ENCODE assay signal across 8 cellular contexts in genomic region chr18:48676756-48677368, GRCh38.
A peak's percentile ranks its signal among the peaks of the same experiment; 100 is the strongest.
DNase-seq lines count a peak whose midpoint lies in the region; ATAC-seq, FAIRE-seq and TF ChIP-seq lines count a peak whose summit lies in the region.

No MANE protein-coding gene starts in this region.

- no peak overlapping the region for H2BK20ac ChIP-seq in H1 (ENCODE audit: low read length)

- H4K91ac ChIP-seq in H1 (replicated peaks; ENCODE audit: insufficient read length, low read length): no peak overlapping the region

- H3K56ac ChIP-seq in H1 (replicated peaks; ENCODE audit: insufficient read length, low read depth, low read length): no peak overlapping the region

- H3K36me3 ChIP-seq in H1 (ENCODE audit: control insufficient read depth in 2 of 4, insufficient read depth in 4 of 4, low read length in 3 of 4): no peaks in the 10 kb centered on the region

- 0 out of 2 replicates have a peak overlapping the region, but pooled peaks have one; percentile 68 for H2BK12ac ChIP-seq in H1 (ENCODE audit: low read depth, low read length)

- H2AK5ac ChIP-seq in H1 (ENCODE audit: low read depth, low read length): peak overlapping the region; percentile 4; the same call in 1 of the 2 replicates

- H2BK5ac ChIP-seq in H1 (ENCODE audit: low read depth, low read length): no peak overlapping the region

- peak; percentile 72 for FAIRE-seq in H1 (lab: Jason Lieb, UNC)

- DNase-seq in COLO829 (ENCODE audit: low spot score): peak; percentile 18
- peak; percentile 42 for DNase-seq in H4 (ENCODE audit: low spot score)
- peak; percentile 22 for DNase-seq in NCI-H510A (lab: John Stamatoyannopoulos, UW)
- peak; percentile 12 to 32 for DNase-seq in activated CD8-positive, alpha-beta memory T cell treated with anti-CD3 and anti-CD28 coated beads for 4 hours (ENCODE audit: low read depth in 2 of 2)
- peak; percentile 10 to 94 for DNase-seq in H1 (ENCODE audit: low read depth in 1 of 2, low spot score in 2 of 2)
- DNase-seq in midbrain (lab: John Stamatoyannopoulos, UW): peak; percentile 77
- peak; percentile 20 to 40 for DNase-seq in stimulated activated CD8-positive, alpha-beta memory T cell treated with anti-CD3 and anti-CD28 coated beads, Interleukin-4, amount 100 ng/mL, for 4 hours (ENCODE audit: low read depth in 2 of 2, low spot score in 1 of 2)

- no peak for ATAC-seq in HG02642 (IDR thresholded peaks at IDR 0.05; ENCODE audit: poor library complexity, unreplicated experiment)

- no peak for TF ChIP-seq POLR2A in H1 (IDR thresholded peaks at IDR 0.05; ENCODE audit: control extremely low read depth in 1 of 2, low read depth in 2 of 2, low read length in 2 of 2)

- H4K20me1 ChIP-seq in H1 (replicated peaks in 1 of 2; ENCODE audit: control insufficient read depth in 1 of 2, insufficient read depth in 2 of 2, low read length in 2 of 2): no peaks in the 10 kb centered on the region

- H3K4ac ChIP-seq in H1 (replicated peaks; ENCODE audit: insufficient read length, low read depth, low read length): no peak overlapping the region

- peak; percentile 78 to 88 (median 88) for TF ChIP-seq CTCF in H1 (IDR thresholded peaks at IDR 0.05; ENCODE audit: control extremely low read depth in 1 of 3, insufficient read depth in 1 of 3, low read depth in 1 of 3, low read length in 3 of 3)

- WGBS in H1 (ENCODE audit: extremely low coverage in 1 of 2, insufficient coverage in 1 of 2, insufficient read length in 1 of 2, insufficient replicate concordance in 2 of 2, low coverage in 1 of 2, low lambda C conversion rate in 2 of 2, missing lambda C conversion rate in 1 of 2), 2 experiments: 61% methylated on average over 17 of the region's 17 CpGs; no CpG with 5 or more reads in 1 of the 2 experiments

- H3K23ac ChIP-seq in H1 (ENCODE audit: insufficient read length): no peak overlapping the region

- no peaks in the 10 kb centered on the region for H3K79me1 ChIP-seq in H1 (ENCODE audit: low read depth, low read length)

- no peak overlapping the region for H2BK120ac ChIP-seq in H1 (replicated peaks; ENCODE audit: low read depth, low read length)

- POLR2A ChIA-PET in H1 (lab: Charles Lee; ENCODE audit: partially characterized antibody): no interaction called here

- H3K4me1 ChIP-seq in H1 (replicated peaks in 1 of 4; ENCODE audit: control insufficient read depth in 3 of 4, insufficient read depth in 4 of 4, low read length in 3 of 4): peaks cover 0 to 3% (median under 1%) of the 10 kb centered on the region in 4 experiments; a peak in 2 of 7 replicates

- no peak overlapping the region for H3K4me3 ChIP-seq in H1 (ENCODE audit: extremely low read depth in 1 of 4, insufficient read depth in 2 of 4, low read depth in 3 of 4, low read length in 4 of 4)

- H2AFZ ChIP-seq in H1 (ENCODE audit: low read length): no peak overlapping the region

- H3K23me2 ChIP-seq in H1 (ENCODE audit: low read depth, low read length): no peaks in the 10 kb centered on the region

- H3K9me3 ChIP-seq in H1 (ENCODE audit: insufficient read depth in 2 of 2, low read depth in 1 of 2, low read length in 1 of 2): no peaks in the 10 kb centered on the region

- H2BK15ac ChIP-seq in H1 (ENCODE audit: low read length): no peak overlapping the region

- no peaks in the 10 kb centered on the region for H3K79me2 ChIP-seq in H1 (ENCODE audit: control insufficient read depth in 1 of 2, insufficient read depth in 2 of 2, low read length in 2 of 2)

- no peak overlapping the region for H3K27ac ChIP-seq in H1 (ENCODE audit: low read depth, low read length)

- H3K4me2 ChIP-seq in H1 (ENCODE audit: insufficient read depth in 1 of 2, low read depth in 2 of 2, low read length in 2 of 2): no peak overlapping the region

- TF ChIP-seq RAD21 in H1 (IDR thresholded peaks at IDR 0.05 in 1 of 2, conservative IDR thresholded peaks at IDR 0.05 in 1 of 2; ENCODE audit: low read depth in 2 of 2, low read length in 2 of 2): peak; percentile 89 to 93

- no peak for TF ChIP-seq EP300 in H1 (IDR thresholded peaks at IDR 0.05; ENCODE audit: borderline replicate concordance in 1 of 2, low read depth in 2 of 2, low read length in 2 of 2)

- no peak overlapping the region for H3K18ac ChIP-seq in H1 (ENCODE audit: extremely low read depth, low read length)

- H3K14ac ChIP-seq in H1 (ENCODE audit: insufficient read length): no peak overlapping the region

- H4K8ac ChIP-seq in H1 (ENCODE audit: extremely low read depth, insufficient read depth, low read length): no peak overlapping the region

- CTCF ChIA-PET in H1 (lab: Charles Lee; ENCODE audit: partially characterized antibody): interaction anchor here (0.6 to 4.3 kb wide), 27 partner anchors 11 to 1165 kb away, joined by 3 to 27 read pairs (median 3); no protein-coding TSS in a partner anchor

- H4K5ac ChIP-seq in H1 (ENCODE audit: insufficient read length, low read depth, low read length): no peak overlapping the region

- H3K27me3 ChIP-seq in H1 (replicated peaks in 1 of 4; ENCODE audit: control insufficient read depth in 3 of 4, extremely low read depth in 1 of 4, insufficient read depth in 3 of 4, low read length in 3 of 4): no peaks in the 10 kb centered on the region

- H3K9ac ChIP-seq in H1 (replicated peaks in 1 of 4; ENCODE audit: extremely low read depth in 1 of 4, low read depth in 3 of 4, low read length in 3 of 4): no peak overlapping the region

TF ChIP-seq in H1, 55 proteins besides CTCF, POLR2A, EP300 and RAD21:
- peak; percentile 58; the same call in 1 of the 2 replicates for TF ChIP-seq GABPA (IDR thresholded peaks at IDR 0.05; ENCODE audit: borderline replicate concordance, insufficient read depth, low read length)
- no peak for TF ChIP-seq USF2 (IDR thresholded peaks at IDR 0.05; ENCODE audit: low read length)
- peak; percentile 93 for TF ChIP-seq YY1 (IDR thresholded peaks at IDR 0.05; ENCODE audit: low read depth, low read length)
- 0 out of 4 replicates have a peak, but pooled peaks of 1 of the 2 experiments have one; percentile 29 for TF ChIP-seq SIN3A (conservative IDR thresholded peaks at IDR 0.05 in 1 of 2, IDR thresholded peaks at IDR 0.05 in 1 of 2; ENCODE audit: low read depth in 1 of 2, low read length in 2 of 2)
TF ChIP-seq in H1: peak in this region for 3.

Comparison
In these comparisons a context has a peak if more than half of its experiments do, and no peak if none do; other contexts are left out.
1. DNase-seq: peak in every context shown above with its lines; median percentile 77 in midbrain; 52 in H1; 42 in H4; 30 in stimulated activated CD8-positive, alpha-beta memory T cell treated with anti-CD3 and anti-CD28 coated beads, Interleukin-4, amount 100 ng/mL, for 4 hours; 22 in NCI-H510A; 22 in activated CD8-positive, alpha-beta memory T cell treated with anti-CD3 and anti-CD28 coated beads for 4 hours; 18 in COLO829.